ENCODE assay signal across 25 cellular contexts in the genomic region with DNA sequence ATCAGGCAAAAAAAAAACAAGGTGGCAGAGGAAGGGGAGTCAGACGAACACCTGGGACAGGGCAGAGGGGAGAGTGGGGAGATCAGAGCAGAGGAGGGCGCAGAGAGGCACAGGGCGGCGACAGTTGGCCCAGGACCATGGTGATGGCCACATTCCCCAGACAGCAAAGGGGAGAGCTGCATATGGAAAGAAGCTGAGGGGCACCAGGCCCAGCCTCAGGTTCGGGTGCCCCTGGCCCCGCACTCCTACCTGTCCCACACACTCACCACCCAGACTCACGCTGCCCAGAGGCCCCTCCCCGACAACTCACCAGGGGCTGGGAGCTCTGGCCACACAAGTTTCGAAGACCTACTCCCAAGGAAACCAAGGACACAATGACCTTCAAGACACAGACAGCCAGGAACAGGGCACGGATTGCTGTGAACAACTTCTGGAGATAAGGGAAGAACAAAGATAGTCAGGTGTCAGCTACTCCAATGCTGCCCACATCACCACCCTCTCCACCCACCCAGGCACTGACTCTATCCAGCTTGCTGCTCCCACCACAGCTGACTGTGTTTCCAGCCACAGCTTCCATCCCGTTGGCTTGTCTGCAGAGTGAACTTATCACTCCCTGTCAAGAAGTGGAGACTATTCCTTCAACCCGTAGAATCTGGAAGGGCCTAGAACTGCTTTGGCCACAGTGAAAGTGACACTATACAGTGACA. TPM values are rescaled to one million over a fixed set of nuclear protein-coding genes. Genes with fewer than 3 reads are reported as not detected.
"Had no signal": no experiment of that assay in that cellular context is flagged by ENCODE, and none has a peak within 500 bp of the region (broad histone marks: within the 10 kb centered on the region; RNA-seq: fewer than 3 reads in every experiment).

No MANE protein-coding gene starts in this region.

- H3K36me3 ChIP-seq: gastrocnemius medialis, sigmoid colon, thoracic aorta had no signal

- H3K4me3 Mint-ChIP-seq: natural killer cell treated with Interleukin-12 subunit alpha and Interleukin-12 subunit beta and Interleukin-15 and Interleukin-18, amount 100 ng/mL, for 72 hours had no signal

- ATAC-seq: esophagus mucosa; gastrocnemius medialis; left lobe of liver; natural killer cell treated with Interleukin-12 subunit alpha and Interleukin-12 subunit beta and Interleukin-15 and Interleukin-18, amount 100 ng/mL, for 72 hours; psoas muscle had no signal

- H3K4me1 ChIP-seq: psoas muscle had no signal

- H3K27ac Mint-ChIP-seq: natural killer cell treated with Interleukin-12 subunit alpha and Interleukin-12 subunit beta and Interleukin-15 and Interleukin-18, amount 100 ng/mL, for 72 hours had no signal

- H3K4me3 ChIP-seq: coronary artery, dorsolateral prefrontal cortex, gastrocnemius medialis, heart right ventricle, lung, psoas muscle, sigmoid colon, skin epidermis, stomach, thoracic aorta, transverse colon had no signal

- DNase-seq: dorsolateral prefrontal cortex; effector CD8-positive, alpha-beta T cell; gastrocnemius medialis; heart right ventricle; hypothalamus; kidney glomerular epithelial cell; mesenchymal stem cell; midbrain; psoas muscle; retina; sigmoid colon; stimulated activated naive CD4-positive, alpha-beta T cell; stomach; substantia nigra; transverse colon had no signal

- H3K36me3 Mint-ChIP-seq: natural killer cell treated with Interleukin-12 subunit alpha and Interleukin-12 subunit beta and Interleukin-15 and Interleukin-18, amount 100 ng/mL, for 72 hours had no signal

- H3K27ac ChIP-seq: coronary artery, dorsolateral prefrontal cortex, gastrocnemius medialis, parathyroid adenoma, psoas muscle, sigmoid colon, skin epidermis, thoracic aorta had no signal

- H3K27me3 ChIP-seq: gastrocnemius medialis, heart right ventricle, sigmoid colon, transverse colon had no signal

- H3K9me3 Mint-ChIP-seq: natural killer cell treated with Interleukin-12 subunit alpha and Interleukin-12 subunit beta and Interleukin-15 and Interleukin-18, amount 100 ng/mL, for 72 hours had no signal

- H3K9me3 ChIP-seq: gastrocnemius medialis, heart right ventricle, psoas muscle, sigmoid colon, thoracic aorta, transverse colon had no signal

RNA-seq across cellular contexts. Expression of a gene that starts 8.7 kb away (rescaled TPM):
- total RNA-seq: chondrocyte, fibroblast of villous mesenchyme had no signal

RNA-seq across cellular contexts. Expression of a gene that starts 54.7 kb away (rescaled TPM):
- total RNA-seq: chondrocyte, fibroblast of villous mesenchyme had no signal
